ENCODE assay signal across 8 cellular contexts in the genomic region with DNA sequence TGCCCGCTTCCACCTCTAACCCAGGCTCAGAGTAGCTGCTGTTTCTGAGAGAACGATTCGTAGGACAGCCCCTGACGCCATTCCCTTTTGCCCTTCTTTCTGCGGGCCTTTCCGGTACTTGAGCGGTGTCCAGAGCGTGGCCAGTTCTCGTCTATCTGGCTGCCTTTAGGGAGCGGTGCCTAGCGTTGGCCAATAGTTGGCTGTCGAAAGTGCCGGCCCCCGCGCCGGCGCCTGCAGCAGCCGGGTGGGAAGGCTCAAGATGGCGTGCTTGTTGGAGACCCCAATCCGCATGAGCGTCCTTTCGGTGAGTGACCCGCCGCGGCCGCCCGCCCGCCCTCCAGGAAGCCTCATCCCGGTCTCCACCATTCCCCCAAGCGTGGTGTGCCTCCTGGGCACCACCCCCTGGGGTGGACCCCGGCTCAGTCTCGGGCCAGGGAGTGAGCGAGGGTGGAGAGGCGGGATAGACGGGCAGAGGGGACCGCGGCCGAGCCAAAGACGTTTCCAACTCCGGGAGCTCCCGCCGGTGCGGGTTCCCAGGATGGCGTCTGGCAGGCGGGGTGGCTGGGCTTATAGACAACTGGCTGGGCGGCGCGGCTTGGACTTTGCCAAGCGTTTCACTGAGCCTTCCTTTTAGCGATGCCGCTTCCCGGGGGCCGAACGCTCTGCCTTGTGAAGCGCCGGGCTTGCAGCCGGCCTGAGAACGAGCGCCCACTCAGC. TPM values are rescaled to one million over a fixed set of nuclear protein-coding genes. Genes with fewer than 3 reads are reported as not detected.
DNase-seq lines count a peak whose midpoint lies in the region; ATAC-seq and TF ChIP-seq lines count a peak whose summit lies in the region.

Gene ARMC8, plus strand, starts transcription at position 6 of the 717 bp plus-strand sequence. Its CDS starts 254 bp downstream, at position 260.

- POLR2A ChIA-PET in RWPE1 (lab: Yijun Ruan, JAX; ENCODE audit: low non-redundant PET) = interaction anchor here (1.0 kb wide), 1 partner anchor 11 kb away, joined by 3 read pairs; no protein-coding TSS in a partner anchor

- peak within 1 kb of the TSS; percentile 95 to 100 for H3K4me3 ChIP-seq in ascending aorta
- peak within 1 kb of the TSS; percentile 71 to 99 for H3K4me3 ChIP-seq in right atrium auricular region
- H3K4me3 ChIP-seq in prostate gland = peak within 1 kb of the TSS; percentile 72 to 98

- peak; percentile 57 for ATAC-seq in GM19351 (IDR thresholded peaks at IDR 0.05; ENCODE audit: unreplicated experiment)
- ATAC-seq in HG03457 (IDR thresholded peaks at IDR 0.05; ENCODE audit: unreplicated experiment) = peak; percentile 39

- H3K4me1 ChIP-seq in ascending aorta (peaks cover 2 to 24% of the 10 kb centered on the region in 2 donors), right atrium auricular region (peaks cover 0 to 29% of the 10 kb centered on the region in 2 donors), prostate gland (replicated peaks) (no peaks in the 10 kb centered on the region)

- H3K27ac ChIP-seq in RWPE1 (peak within 1 kb of the TSS; percentile 91), ascending aorta (peak within 1 kb of the TSS; percentile 97 to 100), right atrium auricular region (peak within 1 kb of the TSS; percentile 92 to 96), prostate gland (peak within 1 kb of the TSS; percentile 89 to 96)

- TF ChIP-seq CTCF in RWPE1 (conservative IDR thresholded peaks at IDR 0.05; ENCODE audit: low read depth) (no peak), ascending aorta (IDR thresholded peaks at IDR 0.05) (no peak), right atrium auricular region (IDR thresholded peaks at IDR 0.05) (no peak), prostate gland (IDR thresholded peaks at IDR 0.05) (no peak), GM20000 (IDR thresholded peaks at IDR 0.05; ENCODE audit: extremely low read depth, missing control alignments) (no peak)

- peak; percentile 66 for TF ChIP-seq POLR2A in prostate gland (IDR thresholded peaks at IDR 0.05)

- H3K27me3 ChIP-seq in ascending aorta (no peaks in the 10 kb centered on the region), right atrium auricular region (no peaks in the 10 kb centered on the region), prostate gland (replicated peaks; ENCODE audit: insufficient read depth) (no peaks in the 10 kb centered on the region)

- WGBS in prostate gland = under 1% methylated on average over 47 of the region's 59 CpGs

- DNase-seq in DMS53 treated with DMSO at 0.1 percent for 48 hours (lab: John Stamatoyannopoulos, UW; ENCODE audit: unreplicated experiment) (peak; percentile 31), RWPE1 (ENCODE audit: low spot score) (peak; percentile 64), ascending aorta (ENCODE audit: low spot score in 2 of 2) (peak in 1 of 2 donors; percentile 73), right atrium auricular region (ENCODE audit: low spot score) (peak; percentile 67), prostate gland (ENCODE audit: low spot score) (peak; percentile 46), GM20000 (ENCODE audit: low spot score) (no peak)

- no peaks in the 10 kb centered on the region for H3K9me3 ChIP-seq in ascending aorta
- no peaks in the 10 kb centered on the region for H3K9me3 ChIP-seq in right atrium auricular region
- H3K9me3 ChIP-seq in prostate gland = no peaks in the 10 kb centered on the region

- peaks cover 2 to 16% of the 10 kb centered on the region in 2 donors for H3K36me3 ChIP-seq in ascending aorta
- H3K36me3 ChIP-seq in right atrium auricular region = no peaks in the 10 kb centered on the region
- no peaks in the 10 kb centered on the region for H3K36me3 ChIP-seq in prostate gland

- intact Hi-C loops in ascending aorta (cut with DNase I) = loop anchor here (1.0 to 10.0 kb wide), 7 partner anchors 13 to 737 kb away; partner anchors contain the start of genes CEP70, DBR1, DZIP1L and MRAS
- intact Hi-C loops in prostate gland (cut with DNase I) = loop anchor here (5.0 to 10.0 kb wide), 2 partner anchors 140 to 407 kb away; partner anchors contain the start of genes CEP70 and NME9

- CTCF ChIA-PET in RWPE1 (lab: Yijun Ruan, JAX) = no interaction called here

RNA-seq across cellular contexts. Expression of gene ARMC8, which starts in this region (rescaled TPM):
- total RNA-seq in ascending aorta (23.4 TPM), right atrium auricular region (10 to 100 TPM; 28.6 to 33.8 TPM), prostate gland (10 to 100 TPM; 34.8 to 44.0 TPM)
